Comparison of ENCODE assay signal across 32 cellular contexts in the genomic region with DNA sequence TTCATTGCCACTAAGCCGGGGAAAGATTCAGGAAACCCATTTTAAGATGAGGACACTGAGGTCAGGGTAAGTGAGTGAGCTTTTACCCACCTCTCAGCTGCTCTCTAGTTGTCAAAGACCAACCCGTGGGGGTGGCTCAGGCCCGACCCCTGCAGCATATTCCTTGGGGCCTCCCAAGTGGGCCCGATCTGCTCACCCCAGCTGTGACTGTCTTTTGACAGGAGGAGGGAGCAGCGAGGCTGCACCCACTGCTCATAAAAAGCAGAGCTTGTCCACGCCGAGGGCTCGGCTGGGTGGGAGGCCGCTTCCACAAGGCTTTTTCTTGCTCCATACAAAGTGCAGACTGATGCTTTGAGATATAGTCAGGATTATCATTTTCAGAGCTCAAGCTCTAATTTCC. TPM values are rescaled to one million over a fixed set of nuclear protein-coding genes. Genes with fewer than 3 reads are reported as not detected.
"Had no signal": no experiment of that assay in that cellular context is flagged by ENCODE, and none has a peak within 500 bp of the region (broad histone marks: within the 10 kb centered on the region; RNA-seq: fewer than 3 reads in every experiment).

No MANE protein-coding gene starts in this region.

- H3K9me3 Mint-ChIP-seq: naive thymus-derived CD4-positive, alpha-beta T cell; natural killer cell; nephron; neural progenitor cell; stimulated activated effector memory CD8-positive, alpha-beta T cell treated with anti-CD3 and anti-CD28 coated beads, Interleukin-12 subunit alpha, Interleukin-12 subunit beta, amount 100 ng/mL, for 72 hours; stimulated activated naive B cell treated with anti-CD40 and anti-IgM and Interleukin-4, amounts not matched to agents 10 μg/mL and 1 μg/mL and 100 μg/mL, for 72 hours; stimulated activated naive CD8-positive, alpha-beta T cell treated with anti-CD3 and anti-CD28 coated beads, Interleukin-15, Interleukin-2, amounts not matched to agents 100 ng/mL and 50 ng/mL, for 24 hours; type B pancreatic cell had no signal

- DNase-seq: naive thymus-derived CD4-positive, alpha-beta T cell; natural killer cell; occipital lobe; ovary; posterior cingulate gyrus; psoas muscle; right cardiac atrium; right lobe of liver; spleen; stimulated activated CD4-positive, alpha-beta T cell treated with anti-CD3 and anti-CD28 coated beads, Interleukin-12 subunit alpha, Interleukin-12 subunit beta, amount 100 ng/mL, for 4 hours; stimulated activated CD4-positive, alpha-beta T cell treated with anti-CD3 and anti-CD28 coated beads, Interleukin-2, amount 100 ng/mL, for 48 hours; stimulated activated CD4-positive, alpha-beta T cell treated with anti-CD3 and anti-CD28 coated beads, Interleukin-4, amount 100 ng/mL, for 24 hours; stimulated activated naive B cell treated with anti-CD40 and anti-IgM and Interleukin-4, amounts not matched to agents 10 μg/mL and 1 μg/mL and 100 μg/mL, for 72 hours; stimulated activated naive CD4-positive, alpha-beta T cell treated with Interleukin-2 at 50 U/mL for 16 hours; stomach; thyroid gland; transverse colon; upper lobe of right lung; uterus had no signal

- H3K36me3 ChIP-seq: neural progenitor cell, ovary, spleen, thoracic aorta, thyroid gland, transverse colon, upper lobe of right lung, uterus had no signal

- H3K36me3 Mint-ChIP-seq: naive thymus-derived CD4-positive, alpha-beta T cell; natural killer cell; neural progenitor cell; stimulated activated effector memory CD8-positive, alpha-beta T cell treated with anti-CD3 and anti-CD28 coated beads, Interleukin-12 subunit alpha, Interleukin-12 subunit beta, amount 100 ng/mL, for 72 hours had no signal

- H3K27ac Mint-ChIP-seq: naive thymus-derived CD4-positive, alpha-beta T cell; natural killer cell; nephron; neural progenitor cell; progenitor cell of endocrine pancreas; stimulated activated effector memory CD8-positive, alpha-beta T cell treated with anti-CD3 and anti-CD28 coated beads, Interleukin-12 subunit alpha, Interleukin-12 subunit beta, amount 100 ng/mL, for 72 hours; stimulated activated naive B cell treated with anti-CD40 and anti-IgM and Interleukin-4, amounts not matched to agents 10 μg/mL and 1 μg/mL and 100 μg/mL, for 72 hours; stimulated activated naive CD8-positive, alpha-beta T cell treated with anti-CD3 and anti-CD28 coated beads, Interleukin-15, Interleukin-2, amounts not matched to agents 100 ng/mL and 50 ng/mL, for 24 hours; type B pancreatic cell had no signal

- H3K4me1 ChIP-seq: neural progenitor cell, parathyroid adenoma, psoas muscle, stomach, thyroid gland, upper lobe of right lung, uterus had no signal

- H3K4me1 Mint-ChIP-seq: natural killer cell; nephron; stimulated activated effector memory CD8-positive, alpha-beta T cell treated with anti-CD3 and anti-CD28 coated beads, Interleukin-12 subunit alpha, Interleukin-12 subunit beta, amount 100 ng/mL, for 72 hours had no signal

- H3K27ac ChIP-seq: neural progenitor cell, ovary, parathyroid adenoma, psoas muscle, right lobe of liver, skin epidermis, spleen, stomach, thoracic aorta, thyroid gland, transverse colon, upper lobe of right lung, uterus had no signal

- H3K27me3 ChIP-seq: ovary, right lobe of liver, thyroid gland, uterus had no signal

- H3K4me3 Mint-ChIP-seq: naive thymus-derived CD4-positive, alpha-beta T cell; natural killer cell; nephron; neural progenitor cell; stimulated activated effector memory CD8-positive, alpha-beta T cell treated with anti-CD3 and anti-CD28 coated beads, Interleukin-12 subunit alpha, Interleukin-12 subunit beta, amount 100 ng/mL, for 72 hours; stimulated activated naive B cell treated with anti-CD40 and anti-IgM and Interleukin-4, amounts not matched to agents 10 μg/mL and 1 μg/mL and 100 μg/mL, for 72 hours; stimulated activated naive CD8-positive, alpha-beta T cell treated with anti-CD3 and anti-CD28 coated beads, Interleukin-15, Interleukin-2, amounts not matched to agents 100 ng/mL and 50 ng/mL, for 24 hours; type B pancreatic cell had no signal

- ATAC-seq: naive thymus-derived CD4-positive, alpha-beta T cell; natural killer cell; psoas muscle; right cardiac atrium; right lobe of liver; stimulated activated effector memory CD8-positive, alpha-beta T cell treated with anti-CD3 and anti-CD28 coated beads, Interleukin-12 subunit alpha, Interleukin-12 subunit beta, amount 100 ng/mL, for 72 hours; stimulated activated naive B cell treated with anti-CD40 and anti-IgM and Interleukin-4, amounts not matched to agents 10 μg/mL and 1 μg/mL and 100 μg/mL, for 72 hours; upper lobe of right lung had no signal

- H3K4me3 ChIP-seq: neural progenitor cell, ovary, psoas muscle, right lobe of liver, skin epidermis, smooth muscle cell, spleen, stomach, thoracic aorta, thyroid gland, transverse colon, upper lobe of right lung, uterus had no signal

- H3K9me3 ChIP-seq: ovary, psoas muscle, spleen, stomach, thoracic aorta, thyroid gland, transverse colon, upper lobe of right lung, uterus had no signal

RNA-seq across cellular contexts. Expression of a gene that starts 7.1 kb away (rescaled TPM):
- total RNA-seq: subcutaneous adipose tissue had no signal

RNA-seq across cellular contexts. Expression of a gene that starts 24.8 kb away (rescaled TPM):
- total RNA-seq: subcutaneous adipose tissue, upper lobe of right lung had no signal

RNA-seq across cellular contexts. Expression of a gene that starts 46.5 kb away (rescaled TPM):
- total RNA-seq: osteoblast, ovary, psoas muscle, renal cortical epithelial cell, right cardiac atrium, right lobe of liver, subcutaneous adipose tissue, thoracic aorta, upper lobe of right lung had no signal
